Comparison of ENCODE assay signal across 20 cellular contexts in genomic region chr1:22245100-22245650, GRCh38.
"Had no signal": no experiment of that assay in that cellular context is flagged by ENCODE, and none has a peak within 500 bp of the region (broad histone marks: within the 10 kb centered on the region; RNA-seq: fewer than 3 reads in every experiment).

No MANE protein-coding gene starts in this region.

- H3K4me3 ChIP-seq: dorsolateral prefrontal cortex, esophagus muscularis mucosa, gastroesophageal sphincter, lung, ovary, smooth muscle cell had no signal

- H3K4me1 ChIP-seq: esophagus muscularis mucosa, gastroesophageal sphincter had no signal

- H3K27me3 ChIP-seq: ovary had no signal

- DNase-seq: cortex of kidney; dorsolateral prefrontal cortex; effector memory CD4-positive, alpha-beta T cell; foreskin fibroblast; glutamatergic neuron; kidney; left cardiac atrium; left ventricle myocardium superior; mesendoderm; naive B cell; ovary; right cardiac atrium; stimulated activated CD4-positive, alpha-beta T cell treated with anti-CD3 and anti-CD28 coated beads, Interleukin-2, amount 100 ng/mL, for 48 hours; stimulated activated naive CD4-positive, alpha-beta T cell treated with Interleukin-2 at 50 U/mL for 16 hours; trophoblast cell had no signal

- H3K4me2 ChIP-seq: smooth muscle cell had no signal

- ATAC-seq: gastroesophageal sphincter, left cardiac atrium, left ventricle myocardium superior, right cardiac atrium had no signal

- H3K36me3 ChIP-seq: esophagus muscularis mucosa, gastroesophageal sphincter, ovary had no signal

- H3K9me3 ChIP-seq: esophagus muscularis mucosa, gastroesophageal sphincter, ovary had no signal

- H3K27ac ChIP-seq: dorsolateral prefrontal cortex, epithelial cell of prostate, esophagus muscularis mucosa, gastroesophageal sphincter had no signal
